ENCODE assay signal across 8 cellular contexts in genomic region chr10:65570143-65571010, GRCh38.
DNase-seq lines count a peak whose midpoint lies in the region; ATAC-seq and TF ChIP-seq lines count a peak whose summit lies in the region.

No MANE protein-coding gene starts in this region.

- H3K4me3 Mint-ChIP-seq in glutamatergic neuron (ENCODE audit: unreplicated experiment): peak overlapping the region; percentile 77

- H3K4me1 Mint-ChIP-seq in glutamatergic neuron (ENCODE audit: low read depth, unreplicated experiment): peaks cover 12% of the 10 kb centered on the region

- no peak for TF ChIP-seq CTCF in glutamatergic neuron (IDR thresholded peaks at IDR 0.05; ENCODE audit: partially characterized antibody, unreplicated experiment)

- peak; percentile 43 for ATAC-seq in GM18498 (IDR thresholded peaks at IDR 0.05; ENCODE audit: unreplicated experiment)
- no peak for ATAC-seq in GM19328 (IDR thresholded peaks at IDR 0.05; ENCODE audit: unreplicated experiment)
- no peak for ATAC-seq in HG02571 (IDR thresholded peaks at IDR 0.05; ENCODE audit: unreplicated experiment)
- no peak for ATAC-seq in GM21515 (IDR thresholded peaks at IDR 0.05; ENCODE audit: unreplicated experiment)

- intact Hi-C loops in posterior vena cava (cut with DNase I): no loop called here

- H3K27ac Mint-ChIP-seq in glutamatergic neuron (ENCODE audit: unreplicated experiment): no peak overlapping the region

- peak; percentile 90 for DNase-seq in KBM-7
- DNase-seq in SKM-1 treated with dmso at 0.1 percent for 144 hours (lab: John Stamatoyannopoulos, UW; ENCODE audit: unreplicated experiment): peak; percentile 13
- peak; percentile 52 for DNase-seq in glutamatergic neuron
- DNase-seq in posterior vena cava (ENCODE audit: low spot score): peak; percentile 81

- H3K27me3 Mint-ChIP-seq in glutamatergic neuron (ENCODE audit: unreplicated experiment): peaks cover 2% of the 10 kb centered on the region

- no peaks in the 10 kb centered on the region for H3K36me3 Mint-ChIP-seq in glutamatergic neuron (ENCODE audit: unreplicated experiment)

- no peaks in the 10 kb centered on the region for H3K9me3 Mint-ChIP-seq in glutamatergic neuron (ENCODE audit: unreplicated experiment)

- in situ Hi-C loops in KBM-7 (cut with MboI; ENCODE audit: low pct_unique_long_range_greater_than_20kb, low sequenced_read_pairs): no loop called here

Comparison
In these comparisons a context has a peak if more than half of its experiments do, and no peak if none do; other contexts are left out.
1. DNase-seq: peak in every context shown above with its lines; median percentile 90 in KBM-7; 81 in posterior vena cava; 52 in glutamatergic neuron; 13 in SKM-1 treated with dmso at 0.1 percent for 144 hours.